ENCODE assay signal across 1 cellular context in the genomic region with DNA sequence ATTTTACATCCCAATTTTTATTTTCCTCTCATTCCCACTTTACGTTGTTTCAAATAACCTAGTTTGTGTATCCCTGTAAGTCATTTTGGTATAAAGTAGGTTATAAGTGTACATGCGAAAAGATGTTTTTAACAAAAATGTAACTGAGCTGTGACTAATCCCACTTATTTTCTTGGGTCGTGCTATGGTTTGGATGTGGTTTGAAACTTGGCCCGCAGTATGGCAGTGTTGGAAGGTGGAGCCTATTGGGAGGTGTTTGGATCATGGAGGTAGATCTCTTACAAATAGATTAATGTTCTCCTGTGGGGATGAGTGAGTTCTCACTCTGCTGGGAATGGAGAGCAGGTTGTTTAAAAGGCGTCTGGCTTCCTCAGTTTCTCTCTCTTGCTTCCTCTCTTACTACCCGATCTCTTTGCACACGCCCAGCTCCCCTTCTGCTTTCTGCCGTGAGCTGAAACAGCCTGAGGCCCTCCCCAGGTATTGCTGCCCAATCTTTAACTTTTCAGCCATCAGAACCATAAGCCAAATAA.
TF ChIP-seq lines count a peak whose summit lies in the region.

No MANE protein-coding gene starts in this region.

TF ChIP-seq in endothelial cell of umbilical vein, 7 proteins besides CTCF, POLR2A, EP300 and RAD21:
- TF ChIP-seq MAX (IDR thresholded peaks at IDR 0.05; ENCODE audit: insufficient read depth, insufficient read length), result no peak
- TF ChIP-seq EZH2 (IDR thresholded peaks at IDR 0.05; ENCODE audit: borderline replicate concordance, low read depth, low read length, severe bottlenecking), result no peak
- no peak for TF ChIP-seq GATA2 (IDR thresholded peaks at IDR 0.05; ENCODE audit: insufficient read depth, insufficient read length, low read depth, low read length)
- TF ChIP-seq POLR2AphosphoS5 (IDR thresholded peaks at IDR 0.05; ENCODE audit: insufficient read depth, low read depth, low read length), result no peak
- no peak for TF ChIP-seq FOS (IDR thresholded peaks at IDR 0.05; ENCODE audit: borderline replicate concordance, insufficient read depth, low read length)
- TF ChIP-seq JUN (IDR thresholded peaks at IDR 0.05; ENCODE audit: borderline replicate concordance, insufficient read depth, insufficient read length, low read depth), result no peak
- no peak for TF ChIP-seq MYC (IDR thresholded peaks at IDR 0.05; ENCODE audit: low read depth, low read length)
